1 cellular context compared by ENCODE assay signal in genomic region chr6:12298995-12299394, GRCh38.
TF ChIP-seq lines count a peak whose summit lies in the region.

No MANE protein-coding gene starts in this region.

TF ChIP-seq in endothelial cell of umbilical vein, 7 proteins besides CTCF, POLR2A, EP300 and RAD21 (continued from another document):
- TF ChIP-seq GATA2 (IDR thresholded peaks at IDR 0.05; ENCODE audit: insufficient read depth, insufficient read length, low read depth, low read length), result no peak
- no peak for TF ChIP-seq POLR2AphosphoS5 (IDR thresholded peaks at IDR 0.05; ENCODE audit: insufficient read depth, low read depth, low read length)
- no peak for TF ChIP-seq FOS (IDR thresholded peaks at IDR 0.05; ENCODE audit: borderline replicate concordance, insufficient read depth, low read length)
- no peak for TF ChIP-seq MAX (IDR thresholded peaks at IDR 0.05; ENCODE audit: insufficient read depth, insufficient read length)
- no peak for TF ChIP-seq MYC (IDR thresholded peaks at IDR 0.05; ENCODE audit: low read depth, low read length)
TF ChIP-seq in endothelial cell of umbilical vein: peak in this region for 0.
